14 cellular contexts compared by ENCODE assay signal in genomic region chr14:90088160-90088559, GRCh38. TPM values are rescaled to one million over a fixed set of nuclear protein-coding genes. Genes with fewer than 3 reads are reported as not detected.
DNase-seq lines count a peak whose midpoint lies in the region; ATAC-seq and TF ChIP-seq lines count a peak whose summit lies in the region.
"Had no signal": no experiment of that assay in that cellular context is flagged by ENCODE, and none has a peak within 500 bp of the region (broad histone marks: within the 10 kb centered on the region; RNA-seq: fewer than 3 reads in every experiment).

No MANE protein-coding gene starts in this region.

- intact Hi-C loops in right cardiac atrium (cut with DNase I) = no loop called here
- intact Hi-C loops in Right ventricle myocardium inferior (cut with DNase I) = no loop called here
- intact Hi-C loops in tibial artery (cut with DNase I; ENCODE audit: low total_unique reads) = no loop called here

- H3K27ac ChIP-seq in right cardiac atrium (ENCODE audit: low read length) (peak overlapping the region; percentile 52), HEK293 (ENCODE audit: extremely low read depth, low read depth, low read length) (no peak overlapping the region), tibial artery (no peak overlapping the region)

- H3K27me3 ChIP-seq in right cardiac atrium (ENCODE audit: control insufficient read depth, insufficient read depth) (no peaks in the 10 kb centered on the region), tibial artery (no peaks in the 10 kb centered on the region)
- H3K27me3 ChIP-seq: BE2C had no signal

- POLR2A ChIA-PET in HEK293 (lab: Yijun Ruan, JAX) = no interaction called here

- 81% methylated on average over 2 of the region's 2 CpGs for WGBS in right cardiac atrium

- no peak for TF ChIP-seq CTCF in HEK293 (tag by site-specific recombination; IDR thresholded peaks at IDR 0.05)
- TF ChIP-seq CTCF in fibroblast of mammary gland (conservative IDR thresholded peaks at IDR 0.05; ENCODE audit: control insufficient read depth, insufficient read depth, low read depth, low read length) = no peak
- no peak for TF ChIP-seq CTCF in tibial artery (IDR thresholded peaks at IDR 0.05)

- no peak overlapping the region for H3K4me3 ChIP-seq in right cardiac atrium (ENCODE audit: low read length)
- H3K4me3 ChIP-seq in HEK293 (ENCODE audit: low read depth, low read length) = no peak overlapping the region
- H3K4me3 ChIP-seq in fibroblast of mammary gland (ENCODE audit: control insufficient read depth, low read depth, low read length) = no peak overlapping the region
- no peak overlapping the region for H3K4me3 ChIP-seq in tibial artery
- H3K4me3 ChIP-seq: GM23338 had no signal

- CTCF ChIA-PET in HEK293 (lab: Yijun Ruan, JAX) = interaction anchor here (1.3 to 1.5 kb wide), 2 partner anchors 115 to 147 kb away, joined by 4 to 6 read pairs; no protein-coding TSS in a partner anchor

- H3K36me3 ChIP-seq in HEK293 (ENCODE audit: control insufficient read depth in 2 of 2, insufficient read depth in 1 of 2, low read length in 2 of 2) (no peaks in the 10 kb centered on the region), tibial artery (no peaks in the 10 kb centered on the region)
- H3K36me3 ChIP-seq: BE2C had no signal

- H3K9me3 ChIP-seq in right cardiac atrium (ENCODE audit: control insufficient read depth, low read length) = no peaks in the 10 kb centered on the region
- H3K9me3 ChIP-seq in HEK293 (ENCODE audit: control insufficient read depth, insufficient read depth, low read depth, low read length) = no peaks in the 10 kb centered on the region
- H3K9me3 ChIP-seq in tibial artery = no peaks in the 10 kb centered on the region
- H3K9me3 ChIP-seq: BE2C had no signal

- no peaks in the 10 kb centered on the region for H3K4me1 ChIP-seq in right cardiac atrium (ENCODE audit: control insufficient read depth, insufficient read depth, low read length)
- H3K4me1 ChIP-seq in HEK293 (ENCODE audit: control insufficient read depth, insufficient read depth, low read length) = 0 out of 2 replicates have a peak, but pooled peaks cover 2% of the 10 kb centered on the region
- H3K4me1 ChIP-seq in tibial artery = peaks cover 0 to 7% (median 5%) of the 10 kb centered on the region in 4 donors

- ATAC-seq in right cardiac atrium (no peak), Right ventricle myocardium inferior (no peak), HG03045 (IDR thresholded peaks at IDR 0.05; ENCODE audit: unreplicated experiment) (no peak), GM18870 (IDR thresholded peaks at IDR 0.05; ENCODE audit: unreplicated experiment) (no peak)
- ATAC-seq: GM23338 had no signal

- DNase-seq in right cardiac atrium = no peak
- no peak for DNase-seq in Right ventricle myocardium inferior (ENCODE audit: missing footprints)
- peak; percentile 21 for DNase-seq in fibroblast of mammary gland (ENCODE audit: low read depth)
- no peak for DNase-seq in tibial artery
- DNase-seq: BE2C; CD4-positive, CD25-positive, alpha-beta regulatory T cell; DMS53; H7 had no signal

TF ChIP-seq in HEK293, 187 proteins besides CTCF, POLR2A, EP300 and RAD21:
- TF ChIP-seq ZNF112 (tag by site-specific recombination; IDR thresholded peaks at IDR 0.05) = peak; percentile 68; the same call in 1 of the 2 replicates
- TF ChIP-seq ZNF175 (tag by site-specific recombination; IDR thresholded peaks at IDR 0.05) = no peak

RNA-seq across cellular contexts. Expression of gene KCNK13, which starts 26.4 kb away (rescaled TPM):
- total RNA-seq in right cardiac atrium (10 to 100 TPM in 1 of 4 donors, 1 to 10 TPM in 3; 1.7 to 14.2 (median 6.0) TPM), Right ventricle myocardium inferior (6.7 TPM)
- 3.2 TPM for polyA plus RNA-seq in right cardiac atrium
- total RNA-seq: HT-29 had no signal
- polyA plus RNA-seq: CD4-positive, CD25-positive, alpha-beta regulatory T cell; IgD-negative memory B cell had no signal
